Comparison of ENCODE assay signal across 1 cellular context in genomic region chr2:74457549-74458131, GRCh38.
TF ChIP-seq lines count a peak whose summit lies in the region.

No MANE protein-coding gene starts in this region.

TF ChIP-seq in endothelial cell of umbilical vein, 7 proteins besides CTCF, POLR2A, EP300 and RAD21 (continued from another document):
- TF ChIP-seq JUN (IDR thresholded peaks at IDR 0.05; ENCODE audit: borderline replicate concordance, insufficient read depth, insufficient read length, low read depth) (no peak), MAX (IDR thresholded peaks at IDR 0.05; ENCODE audit: insufficient read depth, insufficient read length) (no peak)
